ENCODE assay signal across 8 cellular contexts in genomic region chr2:62456721-62457539, GRCh38. TPM values are rescaled to one million over a fixed set of nuclear protein-coding genes. Genes with fewer than 3 reads are reported as not detected.
DNase-seq lines count a peak whose midpoint lies in the region; ATAC-seq and TF ChIP-seq lines count a peak whose summit lies in the region.

No MANE protein-coding gene starts in this region.

- H3K9me3 ChIP-seq in SU-DHL-6 (ENCODE audit: insufficient read depth, low read length) (no peaks in the 10 kb centered on the region), trophoblast cell (ENCODE audit: insufficient read depth, low read depth, low read length) (peaks cover 3% of the 10 kb centered on the region)

- no peaks in the 10 kb centered on the region for H3K79me2 ChIP-seq in SU-DHL-6 (ENCODE audit: insufficient read depth, low read length)
- peaks cover 3% of the 10 kb centered on the region for H3K79me2 ChIP-seq in trophoblast cell (ENCODE audit: control insufficient read depth, insufficient read depth, low read length, poor library complexity)

- peak overlapping the region; percentile 89 for H4K91ac ChIP-seq in trophoblast cell (ENCODE audit: low read depth, low read length)

- peak; percentile 84 for ATAC-seq in activated naive CD8-positive, alpha-beta T cell treated with anti-CD3 and anti-CD28 coated beads, Interleukin-2, amount 50 U/mL, for 24 hours

- H3K36me3 Mint-ChIP-seq in activated naive CD8-positive, alpha-beta T cell treated with anti-CD3 and anti-CD28 coated beads, Interleukin-2, amount 50 U/mL, for 24 hours (ENCODE audit: low read depth) = no peaks in the 10 kb centered on the region
- no peaks in the 10 kb centered on the region for H3K36me3 Mint-ChIP-seq in type B pancreatic cell

- no peak overlapping the region for H3K23ac ChIP-seq in trophoblast cell (ENCODE audit: low read length)

- H3K18ac ChIP-seq in trophoblast cell (ENCODE audit: low read length) = peak overlapping the region; percentile 81

- H3K4me2 ChIP-seq in SU-DHL-6 (ENCODE audit: low read depth, low read length, poor library complexity, severe bottlenecking) = peak overlapping the region; percentile 51
- peak overlapping the region; percentile 71 for H3K4me2 ChIP-seq in trophoblast cell (ENCODE audit: low read length)

- H3F3A ChIP-seq in SU-DHL-6 (ENCODE audit: insufficient read depth) = no peaks in the 10 kb centered on the region

- H3K36me3 ChIP-seq in GM06990 (ENCODE audit: control insufficient read depth, insufficient read depth, low read length) (no peaks in the 10 kb centered on the region), SU-DHL-6 (ENCODE audit: low read length) (no peaks in the 10 kb centered on the region), trophoblast cell (ENCODE audit: control insufficient read depth in 1 of 2, insufficient read depth in 2 of 2, low read length in 2 of 2) (no peaks in the 10 kb centered on the region)

- H3K9me2 ChIP-seq in SU-DHL-6 (replicated peaks; ENCODE audit: insufficient read depth, low read length) = no peaks in the 10 kb centered on the region

- no CpG with 5 or more reads among the region's 52 CpGs for WGBS in trophoblast cell (ENCODE audit: extremely low coverage, insufficient coverage, insufficient read length)

- no peak overlapping the region for H3K27ac Mint-ChIP-seq in activated naive CD8-positive, alpha-beta T cell treated with anti-CD3 and anti-CD28 coated beads, Interleukin-2, amount 50 U/mL, for 24 hours
- peak overlapping the region; percentile 9 for H3K27ac Mint-ChIP-seq in type B pancreatic cell

- peaks cover 16 to 21% of the 10 kb centered on the region in 2 experiments for H3K4me1 ChIP-seq in trophoblast cell (ENCODE audit: control insufficient read depth in 1 of 2, insufficient read depth in 2 of 2, low read length in 2 of 2)

- H3K9ac ChIP-seq in SU-DHL-6 (ENCODE audit: low read length) (no peak overlapping the region; the same call in 1 of the 2 replicates), trophoblast cell (ENCODE audit: low read length) (peak overlapping the region; percentile 71)

- no peaks in the 10 kb centered on the region for H3K4me1 Mint-ChIP-seq in activated naive CD8-positive, alpha-beta T cell treated with anti-CD3 and anti-CD28 coated beads, Interleukin-2, amount 50 U/mL, for 24 hours
- H3K4me1 Mint-ChIP-seq in type B pancreatic cell (ENCODE audit: unreplicated experiment) = peaks cover 7% of the 10 kb centered on the region

- peak overlapping the region; percentile 70 for H3K4me3 ChIP-seq in GM06990 (replicated peaks; ENCODE audit: low read depth, low read length)
- H3K4me3 ChIP-seq in SU-DHL-6 (ENCODE audit: insufficient read depth, low read length, poor library complexity, severe bottlenecking) = peak overlapping the region; percentile 33
- H3K4me3 ChIP-seq in trophoblast cell (ENCODE audit: low read depth, low read length) = peak overlapping the region; percentile 63

- H4K20me1 ChIP-seq in SU-DHL-6 (ENCODE audit: low read depth, low read length) = no peaks in the 10 kb centered on the region

- H3K27ac ChIP-seq in SU-DHL-6 (ENCODE audit: low read depth, low read length) (no peak overlapping the region), trophoblast cell (ENCODE audit: low read depth, low read length) (peak overlapping the region; percentile 46)

- peak; percentile 80 for TF ChIP-seq CTCF in GM06990 (IDR thresholded peaks at IDR 0.05; ENCODE audit: insufficient read depth, low read length, poor library complexity, severe bottlenecking)
- TF ChIP-seq CTCF in SU-DHL-6 (IDR thresholded peaks at IDR 0.05; ENCODE audit: insufficient read depth, low read length, poor library complexity, severe bottlenecking) = peak; percentile 73
- TF ChIP-seq CTCF in type B pancreatic cell (conservative IDR thresholded peaks at IDR 0.05) = peak; percentile 98

- H3K4me3 Mint-ChIP-seq in activated naive CD8-positive, alpha-beta T cell treated with anti-CD3 and anti-CD28 coated beads, Interleukin-2, amount 50 U/mL, for 24 hours = peak overlapping the region; percentile 32
- H3K4me3 Mint-ChIP-seq in type B pancreatic cell = peak overlapping the region; percentile 78

- peak overlapping the region; percentile 89 for H4K12ac ChIP-seq in trophoblast cell (ENCODE audit: low read depth, low read length)

- H2BK5ac ChIP-seq in trophoblast cell (ENCODE audit: low read depth, low read length, poor library complexity) = peak overlapping the region; percentile 92

- peak overlapping the region; percentile 92 for H2AFZ ChIP-seq in SU-DHL-6 (ENCODE audit: low read depth, low read length, severe bottlenecking)
- peak overlapping the region; percentile 58 for H2AFZ ChIP-seq in trophoblast cell (ENCODE audit: insufficient read depth, low read length, poor library complexity)

- H3K9me3 Mint-ChIP-seq in activated naive CD8-positive, alpha-beta T cell treated with anti-CD3 and anti-CD28 coated beads, Interleukin-2, amount 50 U/mL, for 24 hours = no peaks in the 10 kb centered on the region
- no peaks in the 10 kb centered on the region for H3K9me3 Mint-ChIP-seq in type B pancreatic cell

- peak overlapping the region; percentile 31 for H2AK5ac ChIP-seq in trophoblast cell (ENCODE audit: low read length)

- peaks cover 10% of the 10 kb centered on the region for H3K79me1 ChIP-seq in trophoblast cell (ENCODE audit: low read length)

- peak overlapping the region; percentile 90 for H4K8ac ChIP-seq in trophoblast cell (ENCODE audit: low read depth, low read length)

- H3K27me3 ChIP-seq in GM06990 (replicated peaks; ENCODE audit: control insufficient read depth, insufficient read depth, low read length) (no peaks in the 10 kb centered on the region), SU-DHL-6 (ENCODE audit: low read length) (no peaks in the 10 kb centered on the region), trophoblast cell (ENCODE audit: insufficient read depth, low read length) (no peaks in the 10 kb centered on the region)

- H3K14ac ChIP-seq in trophoblast cell (ENCODE audit: low read length) = peak overlapping the region; percentile 88

- peak overlapping the region; percentile 74 for H2BK12ac ChIP-seq in trophoblast cell (ENCODE audit: low read length)

- peaks cover 8% of the 10 kb centered on the region for H3K27me3 Mint-ChIP-seq in activated naive CD8-positive, alpha-beta T cell treated with anti-CD3 and anti-CD28 coated beads, Interleukin-2, amount 50 U/mL, for 24 hours
- no peaks in the 10 kb centered on the region for H3K27me3 Mint-ChIP-seq in type B pancreatic cell

- intact Hi-C loops in cardiac septum (cut with DNase I) = loop anchor here (1.0 kb wide), 1 partner anchor 318 kb away; no protein-coding TSS in a partner anchor

- H3K4ac ChIP-seq in trophoblast cell (ENCODE audit: low read depth, low read length) = peak overlapping the region; percentile 61

- peak overlapping the region; percentile 91 for H2BK120ac ChIP-seq in trophoblast cell (ENCODE audit: insufficient read depth, low read length, poor library complexity)

- DNase-seq in GM06990 (ENCODE audit: extremely low read depth, insufficient read length) (peak; percentile 71), GOT3 (lab: John Stamatoyannopoulos, UW) (peak; percentile 46), LHCN-M2 (ENCODE audit: low read depth) (peak; percentile 63), cardiac septum (ENCODE audit: low spot score) (peak; percentile 86), trophoblast cell (peak; percentile 63 to 87), type B pancreatic cell (ENCODE audit: extremely low spot score, unreplicated experiment) (peak; percentile 92)
- peak; percentile 77 for DNase-seq in activated naive CD8-positive, alpha-beta T cell treated with anti-CD3 and anti-CD28 coated beads, Interleukin-2, amount 50 U/mL, for 24 hours

RNA-seq across cellular contexts. Expression of gene TMEM17, which starts 49.1 kb away (rescaled TPM):
- 2.5 and 2.8 TPM in 2 replicates for total RNA-seq in LHCN-M2 (2014; rRNA removed)
- 2.1 TPM for polyA plus RNA-seq in LHCN-M2 (2012)
- 1.4 TPM for total RNA-seq in cardiac septum
- polyA plus RNA-seq in trophoblast cell (2013) = 1.2 and 1.4 TPM in 2 replicates
- total RNA-seq in type B pancreatic cell (ENCODE audit: low replicate concordance) = 1.9 and 4.2 TPM in 2 replicates
